11 cellular contexts compared by ENCODE assay signal in the genomic region with DNA sequence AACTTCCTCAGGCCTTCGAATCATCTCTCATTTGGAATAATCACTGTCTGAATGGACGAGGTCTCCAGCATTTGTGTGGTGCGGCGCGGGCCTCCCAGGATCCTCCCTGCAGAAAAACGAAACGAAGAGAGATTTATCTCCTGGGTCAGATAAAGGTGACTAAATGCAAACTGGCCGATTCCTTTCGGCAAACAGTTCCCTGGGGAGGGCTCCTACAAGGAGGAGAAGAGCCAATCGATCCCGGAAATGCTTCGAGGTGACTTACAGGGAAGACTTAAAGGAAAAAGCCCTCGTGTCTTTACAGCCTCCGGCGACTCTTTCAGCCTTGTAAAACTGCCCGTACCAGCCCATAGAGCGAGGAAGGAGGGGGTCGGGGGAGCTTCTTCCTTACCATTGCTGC.
DNase-seq lines count a peak whose midpoint lies in the region; ATAC-seq and TF ChIP-seq lines count a peak whose summit lies in the region.
"Had no signal": no experiment of that assay in that cellular context is flagged by ENCODE, and none has a peak within 500 bp of the region (broad histone marks: within the 10 kb centered on the region; RNA-seq: fewer than 3 reads in every experiment).

No MANE protein-coding gene starts in this region.

- peak; percentile 50 for ATAC-seq in WTC11
- ATAC-seq in GM18909 (IDR thresholded peaks at IDR 0.05; ENCODE audit: poor library complexity, unreplicated experiment), result no peak

- H3K27ac Mint-ChIP-seq in Caco-2 (ENCODE audit: unreplicated experiment), result no peak overlapping the region
- no peak overlapping the region for H3K27ac Mint-ChIP-seq in WTC11
- peak overlapping the region; percentile 8 for H3K27ac Mint-ChIP-seq in neural crest cell (ENCODE audit: unreplicated experiment)
- H3K27ac Mint-ChIP-seq in activated naive CD8-positive, alpha-beta T cell treated with anti-CD3 and anti-CD28 coated beads for 36 hours, result no peak overlapping the region

- peaks cover 5% of the 10 kb centered on the region for H3K27me3 Mint-ChIP-seq in Caco-2 (ENCODE audit: insufficient read depth, unreplicated experiment)
- H3K27me3 Mint-ChIP-seq in WTC11 (ENCODE audit: low read depth), result peaks cover 41% of the 10 kb centered on the region
- no peaks in the 10 kb centered on the region for H3K27me3 Mint-ChIP-seq in neural crest cell (ENCODE audit: low read depth)
- no peaks in the 10 kb centered on the region for H3K27me3 Mint-ChIP-seq in activated naive CD8-positive, alpha-beta T cell treated with anti-CD3 and anti-CD28 coated beads for 36 hours

- H3K4me1 Mint-ChIP-seq in Caco-2 (ENCODE audit: low read depth, unreplicated experiment), result no peaks in the 10 kb centered on the region
- H3K4me1 Mint-ChIP-seq in WTC11, result peaks cover 20% of the 10 kb centered on the region
- H3K4me1 Mint-ChIP-seq in neural crest cell, result peaks cover 4% of the 10 kb centered on the region
- peaks cover 21% of the 10 kb centered on the region for H3K4me1 Mint-ChIP-seq in activated naive CD8-positive, alpha-beta T cell treated with anti-CD3 and anti-CD28 coated beads for 36 hours

- no peaks in the 10 kb centered on the region for H3K36me3 Mint-ChIP-seq in Caco-2 (ENCODE audit: insufficient read depth, unreplicated experiment)
- peaks cover 15% of the 10 kb centered on the region for H3K36me3 Mint-ChIP-seq in WTC11
- peaks cover 14% of the 10 kb centered on the region for H3K36me3 Mint-ChIP-seq in neural crest cell (ENCODE audit: low read depth)
- H3K36me3 Mint-ChIP-seq in activated naive CD8-positive, alpha-beta T cell treated with anti-CD3 and anti-CD28 coated beads for 36 hours, result peaks cover 25% of the 10 kb centered on the region

- H3K9me3 ChIP-seq in Caco-2, result no peaks in the 10 kb centered on the region

- H3K4me3 Mint-ChIP-seq in Caco-2 (ENCODE audit: unreplicated experiment) (peak overlapping the region; percentile 42), WTC11 (no peak overlapping the region), neural crest cell (no peak overlapping the region)
- no peak overlapping the region for H3K4me3 Mint-ChIP-seq in activated naive CD8-positive, alpha-beta T cell treated with anti-CD3 and anti-CD28 coated beads for 36 hours

- TF ChIP-seq CTCF in Caco-2 (IDR thresholded peaks at IDR 0.05; ENCODE audit: insufficient read depth in 1 of 2, low read depth in 1 of 2, low read length in 1 of 2, severe bottlenecking in 1 of 2, unreplicated experiment in 1 of 2) (no peak), WTC11 (IDR thresholded peaks at IDR 0.05) (no peak), neural crest cell (conservative IDR thresholded peaks at IDR 0.05) (no peak)

- no peaks in the 10 kb centered on the region for H3K4me1 ChIP-seq in Caco-2

- no peak overlapping the region for H3K4me3 ChIP-seq in Caco-2 (ENCODE audit: low read depth, low read length)
- H3K4me3 ChIP-seq: BLaER1 treated with 17β-estradiol and CSF1 and Interleukin-3, amounts not matched to agents 10 nM and 100 nM had no signal

- H3K9me3 Mint-ChIP-seq in Caco-2 (ENCODE audit: unreplicated experiment), result no peaks in the 10 kb centered on the region
- H3K9me3 Mint-ChIP-seq in WTC11, result peaks cover 8% of the 10 kb centered on the region
- no peaks in the 10 kb centered on the region for H3K9me3 Mint-ChIP-seq in neural crest cell
- H3K9me3 Mint-ChIP-seq in activated naive CD8-positive, alpha-beta T cell treated with anti-CD3 and anti-CD28 coated beads for 36 hours, result no peaks in the 10 kb centered on the region

- BruUV-seq in Caco-2 (replicated peaks; lab: Mats Ljungman, UMichigan), result no TSS peak

- intact Hi-C loops in Caco-2 (cut with micrococcal nuclease; ENCODE audit: unreplicated experiment), result no loop called here

- no peaks in the 10 kb centered on the region for H3K36me3 ChIP-seq in Caco-2 (ENCODE audit: control insufficient read depth, insufficient read depth, low read length)

- POLR2A ChIA-PET in Caco-2 (lab: Charles Lee), result no interaction called here
- POLR2A ChIA-PET in WTC11 (lab: Charles Lee), result no interaction called here

- CTCF ChIA-PET in Caco-2 (lab: Charles Lee) (no interaction called here), WTC11 (lab: Charles Lee) (interaction anchor here (0.8 to 1.7 kb wide), 3 partner anchors 28 to 111 kb away, joined by 3 to 4 read pairs (median 3); no protein-coding TSS in a partner anchor)

- DNase-seq in Caco-2 (no peak), WTC11 (ENCODE audit: low spot score) (no peak), islet precursor cell (peak; percentile 77), neural crest cell (ENCODE audit: low read depth, low spot score) (no peak), SW 1271 (lab: John Stamatoyannopoulos, UW) (no peak)
- no peak for DNase-seq in activated T-cell treated with anti-CD3 and anti-CD28 coated beads, Interleukin-2, amount 50 U/mL, for 1 hour
- no peak for DNase-seq in activated naive CD8-positive, alpha-beta T cell treated with anti-CD3 and anti-CD28 coated beads for 36 hours
- DNase-seq: NCI-H1048, NCI-H748 treated with DMSO at 0.1 percent for 48 hours had no signal

- H3K27me3 ChIP-seq in Caco-2 (replicated peaks; ENCODE audit: control insufficient read depth, insufficient read depth, low read length), result no peaks in the 10 kb centered on the region
- H3K27me3 ChIP-seq: BLaER1 treated with 17β-estradiol and CSF1 and Interleukin-3, amounts not matched to agents 10 nM and 100 nM had no signal

TF ChIP-seq in WTC11, 78 proteins besides CTCF, POLR2A, EP300 and RAD21 (continues in another document):
- TF ChIP-seq ZNF423 (CRISPR knock-in tag; IDR thresholded peaks at IDR 0.05) (no peak), TEAD1 (CRISPR knock-in tag; IDR thresholded peaks at IDR 0.05) (no peak), FOXP1 (CRISPR knock-in tag; IDR thresholded peaks at IDR 0.05; ENCODE audit: borderline replicate concordance) (no peak), NFE2L1 (CRISPR knock-in tag; IDR thresholded peaks at IDR 0.05) (no peak), GABPB1 (CRISPR knock-in tag; IDR thresholded peaks at IDR 0.05) (no peak), SP1 (CRISPR knock-in tag; conservative IDR thresholded peaks at IDR 0.05) (no peak), ZNF671 (CRISPR knock-in tag; IDR thresholded peaks at IDR 0.05) (no peak), RORB (CRISPR knock-in tag; IDR thresholded peaks at IDR 0.05) (no peak), PRRX2 (CRISPR knock-in tag; IDR thresholded peaks at IDR 0.05) (no peak)
- TF ChIP-seq, protein P1, sequence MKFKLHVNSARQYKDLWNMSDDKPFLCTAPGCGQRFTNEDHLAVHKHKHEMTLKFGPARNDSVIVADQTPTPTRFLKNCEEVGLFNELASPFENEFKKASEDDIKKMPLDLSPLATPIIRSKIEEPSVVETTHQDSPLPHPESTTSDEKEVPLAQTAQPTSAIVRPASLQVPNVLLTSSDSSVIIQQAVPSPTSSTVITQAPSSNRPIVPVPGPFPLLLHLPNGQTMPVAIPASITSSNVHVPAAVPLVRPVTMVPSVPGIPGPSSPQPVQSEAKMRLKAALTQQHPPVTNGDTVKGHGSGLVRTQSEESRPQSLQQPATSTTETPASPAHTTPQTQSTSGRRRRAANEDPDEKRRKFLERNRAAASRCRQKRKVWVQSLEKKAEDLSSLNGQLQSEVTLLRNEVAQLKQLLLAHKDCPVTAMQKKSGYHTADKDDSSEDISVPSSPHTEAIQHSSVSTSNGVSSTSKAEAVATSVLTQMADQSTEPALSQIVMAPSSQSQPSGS (CRISPR knock-in tag; IDR thresholded peaks at IDR 0.05; ENCODE audit: borderline replicate concordance, low read depth), result no peak
- TF ChIP-seq, protein P2, sequence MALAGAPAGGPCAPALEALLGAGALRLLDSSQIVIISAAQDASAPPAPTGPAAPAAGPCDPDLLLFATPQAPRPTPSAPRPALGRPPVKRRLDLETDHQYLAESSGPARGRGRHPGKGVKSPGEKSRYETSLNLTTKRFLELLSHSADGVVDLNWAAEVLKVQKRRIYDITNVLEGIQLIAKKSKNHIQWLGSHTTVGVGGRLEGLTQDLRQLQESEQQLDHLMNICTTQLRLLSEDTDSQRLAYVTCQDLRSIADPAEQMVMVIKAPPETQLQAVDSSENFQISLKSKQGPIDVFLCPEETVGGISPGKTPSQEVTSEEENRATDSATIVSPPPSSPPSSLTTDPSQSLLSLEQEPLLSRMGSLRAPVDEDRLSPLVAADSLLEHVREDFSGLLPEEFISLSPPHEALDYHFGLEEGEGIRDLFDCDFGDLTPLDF (CRISPR knock-in tag; IDR thresholded peaks at IDR 0.05), result no peak
- TF ChIP-seq, protein P3, sequence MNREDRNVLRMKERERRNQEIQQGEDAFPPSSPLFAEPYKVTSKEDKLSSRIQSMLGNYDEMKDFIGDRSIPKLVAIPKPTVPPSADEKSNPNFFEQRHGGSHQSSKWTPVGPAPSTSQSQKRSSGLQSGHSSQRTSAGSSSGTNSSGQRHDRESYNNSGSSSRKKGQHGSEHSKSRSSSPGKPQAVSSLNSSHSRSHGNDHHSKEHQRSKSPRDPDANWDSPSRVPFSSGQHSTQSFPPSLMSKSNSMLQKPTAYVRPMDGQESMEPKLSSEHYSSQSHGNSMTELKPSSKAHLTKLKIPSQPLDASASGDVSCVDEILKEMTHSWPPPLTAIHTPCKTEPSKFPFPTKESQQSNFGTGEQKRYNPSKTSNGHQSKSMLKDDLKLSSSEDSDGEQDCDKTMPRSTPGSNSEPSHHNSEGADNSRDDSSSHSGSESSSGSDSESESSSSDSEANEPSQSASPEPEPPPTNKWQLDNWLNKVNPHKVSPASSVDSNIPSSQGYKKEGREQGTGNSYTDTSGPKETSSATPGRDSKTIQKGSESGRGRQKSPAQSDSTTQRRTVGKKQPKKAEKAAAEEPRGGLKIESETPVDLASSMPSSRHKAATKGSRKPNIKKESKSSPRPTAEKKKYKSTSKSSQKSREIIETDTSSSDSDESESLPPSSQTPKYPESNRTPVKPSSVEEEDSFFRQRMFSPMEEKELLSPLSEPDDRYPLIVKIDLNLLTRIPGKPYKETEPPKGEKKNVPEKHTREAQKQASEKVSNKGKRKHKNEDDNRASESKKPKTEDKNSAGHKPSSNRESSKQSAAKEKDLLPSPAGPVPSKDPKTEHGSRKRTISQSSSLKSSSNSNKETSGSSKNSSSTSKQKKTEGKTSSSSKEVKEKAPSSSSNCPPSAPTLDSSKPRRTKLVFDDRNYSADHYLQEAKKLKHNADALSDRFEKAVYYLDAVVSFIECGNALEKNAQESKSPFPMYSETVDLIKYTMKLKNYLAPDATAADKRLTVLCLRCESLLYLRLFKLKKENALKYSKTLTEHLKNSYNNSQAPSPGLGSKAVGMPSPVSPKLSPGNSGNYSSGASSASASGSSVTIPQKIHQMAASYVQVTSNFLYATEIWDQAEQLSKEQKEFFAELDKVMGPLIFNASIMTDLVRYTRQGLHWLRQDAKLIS (CRISPR knock-in tag; IDR thresholded peaks at IDR 0.05; ENCODE audit: borderline replicate concordance), result no peak
- TF ChIP-seq, protein P4, sequence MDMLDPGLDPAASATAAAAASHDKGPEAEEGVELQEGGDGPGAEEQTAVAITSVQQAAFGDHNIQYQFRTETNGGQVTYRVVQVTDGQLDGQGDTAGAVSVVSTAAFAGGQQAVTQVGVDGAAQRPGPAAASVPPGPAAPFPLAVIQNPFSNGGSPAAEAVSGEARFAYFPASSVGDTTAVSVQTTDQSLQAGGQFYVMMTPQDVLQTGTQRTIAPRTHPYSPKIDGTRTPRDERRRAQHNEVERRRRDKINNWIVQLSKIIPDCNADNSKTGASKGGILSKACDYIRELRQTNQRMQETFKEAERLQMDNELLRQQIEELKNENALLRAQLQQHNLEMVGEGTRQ (CRISPR knock-in tag; IDR thresholded peaks at IDR 0.05), result no peak
